Comparison of ENCODE assay signal across 8 cellular contexts in the genomic region with DNA sequence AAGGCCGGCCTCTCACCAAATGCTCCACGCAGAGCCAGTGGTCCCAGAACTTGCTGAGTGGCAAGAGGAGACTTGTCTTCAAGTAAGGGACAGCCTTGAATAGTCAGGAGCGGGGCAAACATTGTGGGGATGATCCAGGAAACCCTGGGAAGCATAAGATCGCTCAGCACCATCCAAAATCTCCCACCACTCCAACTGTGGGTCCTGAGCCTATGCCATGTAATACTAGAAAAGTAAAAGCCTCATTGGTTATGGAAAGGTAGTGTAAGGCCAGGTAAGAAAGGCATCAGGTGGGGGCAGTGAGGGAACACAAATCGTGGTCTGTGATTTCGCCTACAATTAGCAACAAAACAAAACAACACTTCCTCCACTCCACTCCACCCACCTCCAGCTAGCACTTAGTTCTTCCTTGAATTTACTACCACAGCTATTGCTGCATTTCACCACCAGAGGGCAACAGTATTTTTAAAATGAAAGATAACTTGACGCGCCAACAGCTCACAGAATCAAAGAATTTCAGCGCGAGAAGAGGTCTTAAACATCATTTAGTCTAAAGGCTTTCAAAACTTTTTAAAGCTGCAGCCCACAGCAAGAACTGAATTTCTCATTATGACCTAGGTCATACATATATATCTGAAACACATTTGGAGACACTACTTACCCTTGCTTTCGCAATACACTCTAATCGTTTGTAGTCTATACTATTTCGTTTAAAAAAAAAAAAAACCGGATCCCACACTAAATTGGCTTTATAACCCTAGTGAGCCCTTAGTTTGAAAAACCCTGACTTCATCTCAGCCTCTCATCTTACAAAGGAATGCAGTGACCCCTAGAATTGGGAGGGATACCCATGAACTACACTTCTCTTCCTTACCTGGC.
DNase-seq lines count a peak whose midpoint lies in the region; ATAC-seq and TF ChIP-seq lines count a peak whose summit lies in the region.

No MANE protein-coding gene starts in this region.

- no peaks in the 10 kb centered on the region for H3K27me3 ChIP-seq in SU-DHL-6 (ENCODE audit: low read length)

- H3K36me3 ChIP-seq in SU-DHL-6 (ENCODE audit: low read length): no peaks in the 10 kb centered on the region

- H3K4me2 ChIP-seq in SU-DHL-6 (ENCODE audit: low read depth, low read length, poor library complexity, severe bottlenecking): peak overlapping the region; percentile 34

- H4K20me1 ChIP-seq in SU-DHL-6 (ENCODE audit: low read depth, low read length): no peaks in the 10 kb centered on the region

- H3K4me3 Mint-ChIP-seq in stimulated activated memory B cell treated with anti-CD40 and anti-IgM and Interleukin-4, amounts not matched to agents 10 μg/mL and 1 μg/mL and 100 μg/mL, for 72 hours: no peak overlapping the region

- TF ChIP-seq CTCF in AG04449 (IDR thresholded peaks at IDR 0.05; ENCODE audit: insufficient read depth, low read length, missing control alignments) (peak; percentile 56), GM12864 (IDR thresholded peaks at IDR 0.05; ENCODE audit: low read depth, low read length, missing control alignments) (peak; percentile 74), NB4 (IDR thresholded peaks at IDR 0.05; ENCODE audit: low read depth, low read length) (peak; percentile 62), SU-DHL-6 (IDR thresholded peaks at IDR 0.05; ENCODE audit: insufficient read depth, low read length, poor library complexity, severe bottlenecking) (peak; percentile 75)

- ATAC-seq in HG02610 (IDR thresholded peaks at IDR 0.05; ENCODE audit: unreplicated experiment): peak; percentile 50
- ATAC-seq in stimulated activated memory B cell treated with anti-CD40 and anti-IgM and Interleukin-4, amounts not matched to agents 10 μg/mL and 1 μg/mL and 100 μg/mL, for 72 hours: peak; percentile 57

- POLR2A ChIA-PET in AG04449 (lab: Yijun Ruan, JAX): interaction anchor here (1.0 kb wide), 1 partner anchor 62 kb away, joined by 4 read pairs; no protein-coding TSS in a partner anchor

- H2AFZ ChIP-seq in SU-DHL-6 (ENCODE audit: low read depth, low read length, severe bottlenecking): peak overlapping the region; percentile 55

- DNase-seq in AG04449 (ENCODE audit: low read depth, low spot score) (no peak), GM12864 (ENCODE audit: low read depth) (peak; percentile 39), NB4 (ENCODE audit: low read depth) (peak; percentile 73), kidney glomerular epithelial cell (lab: John Stamatoyannopoulos, UW) (peak; percentile 65)
- DNase-seq in central memory CD4-positive, alpha-beta T cell: peak; percentile 57

- H3F3A ChIP-seq in SU-DHL-6 (ENCODE audit: insufficient read depth): no peaks in the 10 kb centered on the region

- peaks cover 23% of the 10 kb centered on the region for H3K4me1 Mint-ChIP-seq in stimulated activated memory B cell treated with anti-CD40 and anti-IgM and Interleukin-4, amounts not matched to agents 10 μg/mL and 1 μg/mL and 100 μg/mL, for 72 hours

- H3K79me2 ChIP-seq in SU-DHL-6 (ENCODE audit: insufficient read depth, low read length): no peaks in the 10 kb centered on the region

- no peaks in the 10 kb centered on the region for H3K9me2 ChIP-seq in SU-DHL-6 (replicated peaks; ENCODE audit: insufficient read depth, low read length)

- no peaks in the 10 kb centered on the region for H3K36me3 Mint-ChIP-seq in stimulated activated memory B cell treated with anti-CD40 and anti-IgM and Interleukin-4, amounts not matched to agents 10 μg/mL and 1 μg/mL and 100 μg/mL, for 72 hours

- no peaks in the 10 kb centered on the region for H3K27me3 Mint-ChIP-seq in stimulated activated memory B cell treated with anti-CD40 and anti-IgM and Interleukin-4, amounts not matched to agents 10 μg/mL and 1 μg/mL and 100 μg/mL, for 72 hours

- 0 out of 2 replicates have a peak overlapping the region, but pooled peaks have one; percentile 1 for H3K9ac ChIP-seq in SU-DHL-6 (ENCODE audit: low read length)

- no peak for TF ChIP-seq POLR2A in NB4 (IDR thresholded peaks at IDR 0.05; ENCODE audit: extremely low read depth, insufficient read length)

- H3K27ac ChIP-seq in SU-DHL-6 (ENCODE audit: low read depth, low read length): no peak overlapping the region

- H3K9me3 Mint-ChIP-seq in stimulated activated memory B cell treated with anti-CD40 and anti-IgM and Interleukin-4, amounts not matched to agents 10 μg/mL and 1 μg/mL and 100 μg/mL, for 72 hours: no peaks in the 10 kb centered on the region

- H3K27ac Mint-ChIP-seq in stimulated activated memory B cell treated with anti-CD40 and anti-IgM and Interleukin-4, amounts not matched to agents 10 μg/mL and 1 μg/mL and 100 μg/mL, for 72 hours: no peak overlapping the region

- H3K4me3 ChIP-seq in AG04449 (ENCODE audit: low read depth, low read length) (no peak overlapping the region), GM12864 (ENCODE audit: low read depth, low read length) (no peak overlapping the region), NB4 (ENCODE audit: low read depth, low read length) (no peak overlapping the region), SU-DHL-6 (ENCODE audit: insufficient read depth, low read length, poor library complexity, severe bottlenecking) (no peak overlapping the region)

- CTCF ChIA-PET in AG04449 (lab: Yijun Ruan, JAX): interaction anchor here (0.7 to 11.2 kb wide), 33 partner anchors 12 to 532 kb away, joined by 3 to 358 read pairs (median 8); partner anchors contain the start of genes GFM1, LXN and MFSD1

- no peaks in the 10 kb centered on the region for H3K9me3 ChIP-seq in SU-DHL-6 (ENCODE audit: insufficient read depth, low read length)
